In genomic region chr3:124034016-124034808, GRCh38 we compare ENCODE assay signal across 8 cellular contexts. TPM values are rescaled to one million over a fixed set of nuclear protein-coding genes. Genes with fewer than 3 reads are reported as not detected.
DNase-seq lines count a peak whose midpoint lies in the region; ATAC-seq, FAIRE-seq and TF ChIP-seq lines count a peak whose summit lies in the region.

No MANE protein-coding gene starts in this region.

- peak; percentile 1 for ATAC-seq in upper lobe of right lung
- ATAC-seq in HG03460 (IDR thresholded peaks at IDR 0.05; ENCODE audit: unreplicated experiment) = no peak

- TF ChIP-seq CTCF in upper lobe of right lung (IDR thresholded peaks at IDR 0.05) = no peak

- H3K27ac ChIP-seq in SK-N-MC = no peak overlapping the region
- H3K27ac ChIP-seq in mucosa of rectum (ENCODE audit: low read depth in 2 of 2, low read length in 2 of 2) = no peak overlapping the region
- peak overlapping the region; percentile 65 for H3K27ac ChIP-seq in upper lobe of right lung

- FAIRE-seq in GM12891 (lab: Jason Lieb, UNC) = no peak

- no peaks in the 10 kb centered on the region for H3K27me3 ChIP-seq in endocrine pancreas (ENCODE audit: control insufficient read depth, insufficient read depth, low read length)
- H3K27me3 ChIP-seq in mucosa of rectum (ENCODE audit: control insufficient read depth in 2 of 2, insufficient read depth in 2 of 2, low read length in 2 of 2) = peaks cover 2 to 8% of the 10 kb centered on the region in 2 donors
- H3K27me3 ChIP-seq in upper lobe of right lung = peaks cover 14% of the 10 kb centered on the region

- intact Hi-C loops in upper lobe of right lung (cut with DNase I) = no loop called here

- no peak for TF ChIP-seq POLR2A in GM12891 (IDR thresholded peaks at IDR 0.05; ENCODE audit: low read depth, low read length)

- H3K36me3 ChIP-seq in SK-N-MC (ENCODE audit: insufficient read depth, low read length) (no peaks in the 10 kb centered on the region), endocrine pancreas (ENCODE audit: control insufficient read depth, insufficient read depth, low read length) (no peaks in the 10 kb centered on the region), mucosa of rectum (ENCODE audit: control insufficient read depth in 2 of 2, insufficient read depth in 2 of 2, low read length in 2 of 2) (no peaks in the 10 kb centered on the region), upper lobe of right lung (no peaks in the 10 kb centered on the region)

- H3K9ac ChIP-seq in SK-N-MC (ENCODE audit: insufficient read length) (peak overlapping the region; percentile 84), endocrine pancreas (ENCODE audit: control insufficient read depth, insufficient read depth, low read length) (peak overlapping the region; percentile 58), mucosa of rectum (ENCODE audit: low read depth in 1 of 2, low read length in 2 of 2) (peak overlapping the region; percentile 58 to 72)

- H3K4me1 ChIP-seq in endocrine pancreas (ENCODE audit: control insufficient read depth, insufficient read depth, low read length) = no peaks in the 10 kb centered on the region
- peaks cover 3% of the 10 kb centered on the region in 2 donors for H3K4me1 ChIP-seq in mucosa of rectum (ENCODE audit: control insufficient read depth in 2 of 2, insufficient read depth in 2 of 2, low read length in 2 of 2)
- H3K4me1 ChIP-seq in upper lobe of right lung = peaks cover 9% of the 10 kb centered on the region

- H3K9me3 ChIP-seq in SK-N-MC (ENCODE audit: low read depth, low read length) = no peaks in the 10 kb centered on the region
- no peaks in the 10 kb centered on the region for H3K9me3 ChIP-seq in endocrine pancreas (ENCODE audit: control insufficient read depth, low read length)
- H3K9me3 ChIP-seq in mucosa of rectum (ENCODE audit: control insufficient read depth in 2 of 2, low read length in 2 of 2) = no peaks in the 10 kb centered on the region
- no peaks in the 10 kb centered on the region for H3K9me3 ChIP-seq in upper lobe of right lung

- H3K4me3 ChIP-seq in SK-N-MC (peak overlapping the region; percentile 96), endocrine pancreas (ENCODE audit: control insufficient read depth, insufficient read depth, low read length) (no peak overlapping the region), mucosa of rectum (ENCODE audit: low read length in 2 of 2) (peak overlapping the region; percentile 77 to 78), upper lobe of right lung (peak overlapping the region; percentile 68)

- peak; percentile 16 for DNase-seq in GM12891 (ENCODE audit: insufficient read length, low spot score)
- DNase-seq in SK-N-MC (ENCODE audit: low read depth, low spot score) = no peak
- peak; percentile 66 for DNase-seq in upper lobe of right lung
- DNase-seq in T-helper 9 cell = no peak
- DNase-seq in NCI-H526 treated with DMSO at 0.1 percent for 48 hours (lab: John Stamatoyannopoulos, UW) = no peak

TF ChIP-seq in GM12891, 5 proteins besides CTCF, POLR2A, EP300 and RAD21:
- TF ChIP-seq POU2F2 (IDR thresholded peaks at IDR 0.05; ENCODE audit: low read depth, low read length) (no peak), POLR2AphosphoS5 (IDR thresholded peaks at IDR 0.05; ENCODE audit: low read depth, low read length) (no peak)

RNA-seq across cellular contexts. Expression of gene KALRN, which starts 1.0 kb away (rescaled TPM):
- polyA plus RNA-seq in GM12891 (2012; ENCODE audit: low read depth, missing spikeins) = 2.2 TPM
- total RNA-seq in upper lobe of right lung = 22.4 TPM

RNA-seq across cellular contexts. Expression of gene ROPN1, which starts 42.3 kb away (rescaled TPM):
- polyA plus RNA-seq in GM12891 (2012; ENCODE audit: low read depth, missing spikeins) = not detected
- not detected for total RNA-seq in upper lobe of right lung

Comparison
In these comparisons a context has a peak if more than half of its experiments do, and no peak if none do; other contexts are left out.
1. DNase-seq: peak in GM12891 (single experiment) and upper lobe of right lung (single experiment); none in SK-N-MC (single experiment), T-helper 9 cell (single experiment) and NCI-H526 treated with DMSO at 0.1 percent for 48 hours (single experiment).
2. Peak in every context shown above with its lines, with median percentiles within 50 percentile points of each other: H3K9ac ChIP-seq.